ENCODE assay signal across 9 cellular contexts in the genomic region with DNA sequence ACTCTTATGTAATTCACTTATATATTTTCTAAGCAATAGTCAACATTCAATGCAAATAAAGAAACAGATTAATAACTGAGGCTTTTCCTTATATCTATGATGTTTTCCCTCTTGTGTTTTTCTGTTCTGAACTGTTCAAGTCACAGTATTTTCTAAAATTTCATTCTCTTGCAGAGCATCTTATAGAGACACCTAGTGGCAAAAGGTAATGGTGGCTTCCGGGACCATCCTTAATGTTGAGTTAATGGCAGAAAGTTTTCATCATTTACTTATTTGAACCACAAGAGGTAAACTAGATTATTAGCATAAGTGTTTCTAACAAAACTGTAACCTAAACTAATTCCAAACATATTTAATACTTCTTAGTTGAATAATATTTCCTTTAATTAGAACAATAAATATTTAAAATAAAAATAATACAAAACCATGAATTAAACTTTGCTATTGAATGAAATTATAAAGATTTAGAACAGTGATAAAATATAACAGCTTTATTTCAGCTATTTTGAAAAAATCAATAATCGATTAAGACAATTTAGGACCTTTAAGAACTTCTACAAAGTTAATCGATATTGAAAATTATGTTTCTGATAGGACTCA. TPM values are rescaled to one million over a fixed set of nuclear protein-coding genes. Genes with fewer than 3 reads are reported as not detected.
A peak's percentile ranks its signal among the peaks of the same experiment; 100 is the strongest.
DNase-seq lines count a peak whose midpoint lies in the region; ATAC-seq and TF ChIP-seq lines count a peak whose summit lies in the region.
"Had no signal": no experiment of that assay in that cellular context is flagged by ENCODE, and none has a peak within 500 bp of the region (broad histone marks: within the 10 kb centered on the region; RNA-seq: fewer than 3 reads in every experiment).

No MANE protein-coding gene starts in this region.

- no peaks in the 10 kb centered on the region for H3K27me3 ChIP-seq in DOHH2 (ENCODE audit: control insufficient read depth, low read length)
- H3K27me3 ChIP-seq in HCT116 (ENCODE audit: insufficient read depth, low read length): no peaks in the 10 kb centered on the region
- H3K27me3 ChIP-seq in mammary epithelial cell (ENCODE audit: insufficient read depth, low read length): peaks cover 22% of the 10 kb centered on the region

- WGBS in mammary epithelial cell (ENCODE audit: low coverage, missing lambda C conversion rate): 34% methylated on average over 3 of the region's 3 CpGs

- H3K36me3 ChIP-seq in DOHH2 (ENCODE audit: control insufficient read depth, low read length): no peaks in the 10 kb centered on the region
- H3K36me3 ChIP-seq in HCT116 (ENCODE audit: control insufficient read depth in 1 of 2, insufficient read depth in 2 of 2, low read length in 2 of 2): no peaks in the 10 kb centered on the region
- no peaks in the 10 kb centered on the region for H3K36me3 ChIP-seq in mammary epithelial cell (ENCODE audit: insufficient read depth, low read length)
- H3K36me3 ChIP-seq: thoracic aorta had no signal

- no peak for TF ChIP-seq POLR2A in HCT116 (IDR thresholded peaks at IDR 0.05; ENCODE audit: borderline replicate concordance, extremely low read depth, insufficient read depth, insufficient read length)

- CTCF ChIA-PET in HCT116 (lab: Charles Lee) (no interaction called here), mammary epithelial cell (lab: Charles Lee; ENCODE audit: low non-redundant PET) (no interaction called here)

- H3F3A ChIP-seq in DOHH2 (ENCODE audit: control insufficient read depth, insufficient read depth): no peaks in the 10 kb centered on the region

- H3K4me1 ChIP-seq in DOHH2 (ENCODE audit: control insufficient read depth, low read length) (no peaks in the 10 kb centered on the region), HCT116 (ENCODE audit: control insufficient read depth in 1 of 2, insufficient read depth in 2 of 2, low read length in 2 of 2) (no peaks in the 10 kb centered on the region), mammary epithelial cell (ENCODE audit: insufficient read depth, low read length) (peaks cover 16% of the 10 kb centered on the region)

- peaks cover 16% of the 10 kb centered on the region for H3K4me1 Mint-ChIP-seq in progenitor cell of endocrine pancreas (ENCODE audit: low read depth)

- TF ChIP-seq RAD21 in HCT116 (IDR thresholded peaks at IDR 0.05; ENCODE audit: low read depth): peak; percentile 47

- RAD21 ChIA-PET in HCT116 (lab: Charles Lee; ENCODE audit: low non-redundant PET in 1 of 2, low total read pairs in 2 of 2, uncharacterized antibody in 2 of 2, unreplicated experiment in 2 of 2): no interaction called here

- intact Hi-C loops in HCT116 (cut with micrococcal nuclease) (loop anchor here (10.0 kb wide), 1 partner anchor 395 kb away; no protein-coding TSS in a partner anchor), mammary epithelial cell (cut with micrococcal nuclease) (loop anchor here (1.0 kb wide), 2 partner anchors 389 to 410 kb away; no protein-coding TSS in a partner anchor)

- TF ChIP-seq CTCF in DOHH2 (IDR thresholded peaks at IDR 0.05; ENCODE audit: low read depth, low read length, poor library complexity, severe bottlenecking): peak; percentile 68
- peak in 2 of 3 experiments; percentile 55 to 65; a peak in 5 of 6 replicates for TF ChIP-seq CTCF in HCT116 (IDR thresholded peaks at IDR 0.05 in 2 of 3, conservative IDR thresholded peaks at IDR 0.05 in 1 of 3; ENCODE audit: borderline replicate concordance in 1 of 3, insufficient read depth in 1 of 3, low read depth in 2 of 3, low read length in 2 of 3)
- peak; percentile 69 to 77 for TF ChIP-seq CTCF in mammary epithelial cell (conservative IDR thresholded peaks at IDR 0.05 in 1 of 2, IDR thresholded peaks at IDR 0.05 in 1 of 2; ENCODE audit: extremely low read depth in 1 of 2, insufficient read depth in 1 of 2, low read depth in 1 of 2, low read length in 2 of 2)
- TF ChIP-seq CTCF in progenitor cell of endocrine pancreas (IDR thresholded peaks at IDR 0.05; ENCODE audit: unreplicated experiment): peak; percentile 72

- no peak overlapping the region for H3K27ac Mint-ChIP-seq in progenitor cell of endocrine pancreas

- H3K9ac ChIP-seq in HCT116 (ENCODE audit: low read length) (no peak overlapping the region), mammary epithelial cell (ENCODE audit: insufficient read depth, low read length) (no peak overlapping the region)

- in situ Hi-C loops in mammary epithelial cell (cut with MboI; ENCODE audit: low sequenced_read_pairs in 2 of 2): no loop called here

- peaks cover 25% of the 10 kb centered on the region for H3K27me3 Mint-ChIP-seq in progenitor cell of endocrine pancreas

- no peak overlapping the region for H3K4me3 Mint-ChIP-seq in progenitor cell of endocrine pancreas (ENCODE audit: low read depth)

- H3K36me3 Mint-ChIP-seq in progenitor cell of endocrine pancreas (ENCODE audit: insufficient read depth): no peaks in the 10 kb centered on the region

- DNase-seq in HCT116 (ENCODE audit: low read depth, low spot score) (no peak), NCI-H2196 (lab: John Stamatoyannopoulos, UW; ENCODE audit: unreplicated experiment) (peak; percentile 16), mammary epithelial cell (no peak), progenitor cell of endocrine pancreas (ENCODE audit: low spot score, unreplicated experiment) (no peak)

- H2AFZ ChIP-seq in HCT116 (ENCODE audit: low read depth, low read length, poor library complexity, severe bottlenecking): no peak overlapping the region
- no peak overlapping the region for H2AFZ ChIP-seq in mammary epithelial cell (ENCODE audit: low read depth, low read length)

- no peak overlapping the region for H3K4me3 ChIP-seq in DOHH2 (ENCODE audit: low read length)
- no peak overlapping the region for H3K4me3 ChIP-seq in HCT116 (replicated peaks in 1 of 2; ENCODE audit: low read depth in 1 of 2, low read length in 2 of 2)
- H3K4me3 ChIP-seq in mammary epithelial cell (replicated peaks in 1 of 3; ENCODE audit: insufficient read depth in 1 of 3, low read depth in 2 of 3, low read length in 3 of 3): no peak overlapping the region
- H3K4me3 ChIP-seq: thoracic aorta had no signal

- H3K9me3 ChIP-seq in DOHH2 (ENCODE audit: control insufficient read depth, insufficient read depth, low read length) (no peaks in the 10 kb centered on the region; the same call in 1 of the 2 replicates), HCT116 (ENCODE audit: control insufficient read depth in 1 of 2, insufficient read depth in 1 of 2, low read depth in 1 of 2, low read length in 2 of 2) (no peaks in the 10 kb centered on the region), mammary epithelial cell (replicated peaks; ENCODE audit: insufficient read depth, low read length) (no peaks in the 10 kb centered on the region)
- H3K9me3 ChIP-seq: thoracic aorta had no signal

- H4K20me1 ChIP-seq in DOHH2 (ENCODE audit: control insufficient read depth, insufficient read depth, low read depth, low read length) (no peaks in the 10 kb centered on the region), HCT116 (ENCODE audit: insufficient read depth) (no peaks in the 10 kb centered on the region), mammary epithelial cell (ENCODE audit: insufficient read depth, low read length) (no peaks in the 10 kb centered on the region)

- H3K9me2 ChIP-seq in DOHH2 (replicated peaks; ENCODE audit: control insufficient read depth, low read length) (no peaks in the 10 kb centered on the region), HCT116 (ENCODE audit: insufficient read depth) (no peaks in the 10 kb centered on the region)

- H3K27ac ChIP-seq in DOHH2 (ENCODE audit: low read depth, low read length): no peak overlapping the region
- H3K27ac ChIP-seq in HCT116 (ENCODE audit: low read depth, low read length): no peak overlapping the region
- no peak overlapping the region for H3K27ac ChIP-seq in mammary epithelial cell (ENCODE audit: insufficient read depth, low read depth, low read length)
- H3K27ac ChIP-seq: thoracic aorta had no signal

- POLR2A ChIA-PET in HCT116 (lab: Charles Lee): no interaction called here

- dilution Hi-C loops in mammary epithelial cell (cut with HindIII; ENCODE audit: low sequenced_read_pairs): no loop called here

- H3K79me2 ChIP-seq in DOHH2 (ENCODE audit: control insufficient read depth, low read length) (no peaks in the 10 kb centered on the region), HCT116 (ENCODE audit: insufficient read depth, low read length) (no peaks in the 10 kb centered on the region), mammary epithelial cell (ENCODE audit: insufficient read depth, low read length) (no peaks in the 10 kb centered on the region)

- H3K9me3 Mint-ChIP-seq in progenitor cell of endocrine pancreas (ENCODE audit: low read depth): no peaks in the 10 kb centered on the region

- BruUV-seq in HCT116 (replicated peaks; lab: Mats Ljungman, UMichigan) (no TSS peak), mammary epithelial cell (replicated peaks; lab: Mats Ljungman, UMichigan) (no TSS peak)

- ATAC-seq in HCT116 (peak; percentile 61), HG02571 (IDR thresholded peaks at IDR 0.05; ENCODE audit: unreplicated experiment) (no peak), HG02763 (IDR thresholded peaks at IDR 0.05; ENCODE audit: unreplicated experiment) (no peak), GM18502 (IDR thresholded peaks at IDR 0.05; ENCODE audit: poor library complexity, unreplicated experiment) (no peak)

- H3K4me2 ChIP-seq in DOHH2 (ENCODE audit: low read length): no peak overlapping the region
- H3K4me2 ChIP-seq in HCT116 (ENCODE audit: low read length): no peak overlapping the region
- no peak overlapping the region for H3K4me2 ChIP-seq in mammary epithelial cell (ENCODE audit: insufficient read depth, low read depth, low read length)

TF ChIP-seq in HCT116, 20 proteins besides CTCF, POLR2A, EP300 and RAD21 (continues in another document):
- TF ChIP-seq EGR1 (IDR thresholded peaks at IDR 0.05; ENCODE audit: low read depth) (no peak), SRF (IDR thresholded peaks at IDR 0.05; ENCODE audit: low read depth) (no peak)
- TF ChIP-seq, protein P1, sequence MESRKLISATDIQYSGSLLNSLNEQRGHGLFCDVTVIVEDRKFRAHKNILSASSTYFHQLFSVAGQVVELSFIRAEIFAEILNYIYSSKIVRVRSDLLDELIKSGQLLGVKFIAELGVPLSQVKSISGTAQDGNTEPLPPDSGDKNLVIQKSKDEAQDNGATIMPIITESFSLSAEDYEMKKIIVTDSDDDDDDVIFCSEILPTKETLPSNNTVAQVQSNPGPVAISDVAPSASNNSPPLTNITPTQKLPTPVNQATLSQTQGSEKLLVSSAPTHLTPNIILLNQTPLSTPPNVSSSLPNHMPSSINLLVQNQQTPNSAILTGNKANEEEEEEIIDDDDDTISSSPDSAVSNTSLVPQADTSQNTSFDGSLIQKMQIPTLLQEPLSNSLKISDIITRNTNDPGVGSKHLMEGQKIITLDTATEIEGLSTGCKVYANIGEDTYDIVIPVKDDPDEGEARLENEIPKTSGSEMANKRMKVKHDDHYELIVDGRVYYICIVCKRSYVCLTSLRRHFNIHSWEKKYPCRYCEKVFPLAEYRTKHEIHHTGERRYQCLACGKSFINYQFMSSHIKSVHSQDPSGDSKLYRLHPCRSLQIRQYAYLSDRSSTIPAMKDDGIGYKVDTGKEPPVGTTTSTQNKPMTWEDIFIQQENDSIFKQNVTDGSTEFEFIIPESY (IDR thresholded peaks at IDR 0.05; ENCODE audit: extremely low read depth, insufficient replicate concordance, low read length): no peak

RNA-seq across cellular contexts. Expression of a gene that starts 1.7 kb away (rescaled TPM):
- total RNA-seq in HCT116 (2021; ENCODE audit: unreplicated experiment) (not detected), mammary epithelial cell (not detected), progenitor cell of endocrine pancreas (0.07 and 0.14 TPM in 2 replicates)
- not detected in 2 replicates for polyA plus RNA-seq in HCT116 (2012)
- polyA plus RNA-seq in mammary epithelial cell: not detected
- not detected for polyA minus RNA-seq in mammary epithelial cell
